Comparison of ENCODE assay signal across 1 cellular context in genomic region chr19:46766569-46767317, GRCh38.
TF ChIP-seq lines count a peak whose summit lies in the region.

No MANE protein-coding gene starts in this region.

TF ChIP-seq in A549, 52 proteins besides CTCF, POLR2A, EP300 and RAD21 (continued from another document):
- TF ChIP-seq REST (IDR thresholded peaks at IDR 0.05): no peak
- no peak for TF ChIP-seq MAZ (IDR thresholded peaks at IDR 0.05; ENCODE audit: borderline replicate concordance, low read depth, low read length)
- no peak for TF ChIP-seq PBX3 (IDR thresholded peaks at IDR 0.05)
- 0 out of 2 replicates have a peak, but pooled peaks have one; percentile 19 for TF ChIP-seq MAX (IDR thresholded peaks at IDR 0.05)
- TF ChIP-seq HOXB5 (CRISPR knock-in tag; IDR thresholded peaks at IDR 0.05): no peak
- TF ChIP-seq TFCP2L1 (CRISPR knock-in tag; IDR thresholded peaks at IDR 0.05): 0 out of 2 replicates have a peak, but pooled peaks have one; percentile 25
- TF ChIP-seq MAFK (IDR thresholded peaks at IDR 0.05; ENCODE audit: partially characterized antibody): no peak
- no peak for TF ChIP-seq HOXA7 (CRISPR knock-in tag; IDR thresholded peaks at IDR 0.05)
- no peak for TF ChIP-seq JUNB (IDR thresholded peaks at IDR 0.05)
- no peak for TF ChIP-seq ZFP36 (IDR thresholded peaks at IDR 0.05; ENCODE audit: borderline replicate concordance, partially characterized antibody)
- TF ChIP-seq ATOH8 (CRISPR knock-in tag; IDR thresholded peaks at IDR 0.05; ENCODE audit: low read depth): no peak
TF ChIP-seq in A549: peak in this region for 4.
